ENCODE assay signal across 23 cellular contexts in the genomic region with DNA sequence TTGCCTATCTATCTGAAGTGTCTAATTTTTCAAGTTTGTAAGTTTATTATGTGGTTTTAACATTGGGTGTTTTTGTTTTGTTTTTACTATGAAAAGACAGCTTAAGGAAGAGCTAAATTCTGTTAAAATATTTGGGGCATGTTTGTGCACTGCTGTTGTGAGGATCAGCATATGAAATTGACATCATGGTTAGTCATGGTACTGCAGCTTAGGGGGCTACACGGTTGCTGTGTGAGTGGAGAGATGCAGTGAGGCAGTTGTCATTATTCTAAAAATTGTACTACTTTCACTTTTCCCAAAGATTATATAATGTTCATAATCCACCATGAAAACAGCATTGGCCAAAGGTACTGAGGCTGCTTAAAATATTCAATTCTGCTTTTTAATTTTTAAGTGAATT. TPM values are rescaled to one million over a fixed set of nuclear protein-coding genes. Genes with fewer than 3 reads are reported as not detected.
DNase-seq lines count a peak whose midpoint lies in the region; ATAC-seq and TF ChIP-seq lines count a peak whose summit lies in the region.
"Had no signal": no experiment of that assay in that cellular context is flagged by ENCODE, and none has a peak within 500 bp of the region (broad histone marks: within the 10 kb centered on the region; RNA-seq: fewer than 3 reads in every experiment).

No MANE protein-coding gene starts in this region.

- in situ Hi-C loops in GM13976 (cut with MboI; ENCODE audit: low sequenced_read_pairs, unreplicated experiment) (no loop called here), KBM-7 (cut with MboI; ENCODE audit: low pct_unique_long_range_greater_than_20kb, low sequenced_read_pairs) (no loop called here)

- no peak overlapping the region for H2AFZ ChIP-seq in SK-N-SH (ENCODE audit: low read depth)

- no peaks in the 10 kb centered on the region for H3K27me3 ChIP-seq in SK-N-SH (ENCODE audit: insufficient read depth)
- H3K27me3 ChIP-seq: ascending aorta had no signal

- no peak overlapping the region for H3K4me3 ChIP-seq in SK-N-SH (ENCODE audit: low read depth in 2 of 2, low read length in 1 of 2)
- H3K4me3 ChIP-seq: ascending aorta, lung had no signal

- CTCF ChIA-PET in SK-N-SH (lab: Yijun Ruan, JAX), result no interaction called here

- H3K27ac Mint-ChIP-seq in stimulated activated effector memory CD8-positive, alpha-beta T cell treated with anti-CD3 and anti-CD28 coated beads, Interleukin-12 subunit alpha, Interleukin-12 subunit beta, amount 100 ng/mL, for 72 hours, result peak overlapping the region; percentile 55

- WGBS in SK-N-SH (ENCODE audit: low lambda C conversion rate), result 18% methylated on average over 1 of the region's 1 CpG

- H4K20me1 ChIP-seq in SK-N-SH (ENCODE audit: insufficient read depth), result no peaks in the 10 kb centered on the region; the same call in 1 of the 2 replicates

- no peak overlapping the region for H3K4me3 Mint-ChIP-seq in stimulated activated effector memory CD8-positive, alpha-beta T cell treated with anti-CD3 and anti-CD28 coated beads, Interleukin-12 subunit alpha, Interleukin-12 subunit beta, amount 100 ng/mL, for 72 hours
- H3K4me3 Mint-ChIP-seq: naive B cell had no signal

- no peak overlapping the region for H3K9ac ChIP-seq in SK-N-SH

- no peaks in the 10 kb centered on the region for H3K9me3 ChIP-seq in SK-N-SH
- H3K9me3 ChIP-seq: ascending aorta had no signal

- POLR2A ChIA-PET in SK-N-SH (lab: Yijun Ruan, JAX), result no interaction called here

- peaks cover 24% of the 10 kb centered on the region for H3K4me1 Mint-ChIP-seq in stimulated activated effector memory CD8-positive, alpha-beta T cell treated with anti-CD3 and anti-CD28 coated beads, Interleukin-12 subunit alpha, Interleukin-12 subunit beta, amount 100 ng/mL, for 72 hours

- no peaks in the 10 kb centered on the region for H3K79me2 ChIP-seq in SK-N-SH (ENCODE audit: insufficient read depth)

- H3K4me2 ChIP-seq in SK-N-SH, result no peak overlapping the region

- H3F3A ChIP-seq in SK-N-SH (replicated peaks; ENCODE audit: insufficient read depth), result peaks cover 40% of the 10 kb centered on the region

- no peak for ATAC-seq in stimulated activated effector memory CD8-positive, alpha-beta T cell treated with anti-CD3 and anti-CD28 coated beads, Interleukin-12 subunit alpha, Interleukin-12 subunit beta, amount 100 ng/mL, for 72 hours

- TF ChIP-seq CTCF in SK-N-SH (IDR thresholded peaks at IDR 0.05) (0 out of 2 replicates have a peak, but pooled peaks have one; percentile 16), GM13976 (IDR thresholded peaks at IDR 0.05; ENCODE audit: borderline replicate concordance, control extremely low read depth, extremely low read depth, insufficient read depth, missing control alignments) (no peak)

- H3K9me2 ChIP-seq in SK-N-SH, result no peaks in the 10 kb centered on the region

- no peaks in the 10 kb centered on the region for H3K9me3 Mint-ChIP-seq in stimulated activated effector memory CD8-positive, alpha-beta T cell treated with anti-CD3 and anti-CD28 coated beads, Interleukin-12 subunit alpha, Interleukin-12 subunit beta, amount 100 ng/mL, for 72 hours
- H3K9me3 Mint-ChIP-seq: naive B cell had no signal

- peaks cover 75 to 94% of the 10 kb centered on the region in 2 experiments for H3K36me3 ChIP-seq in SK-N-SH (replicated peaks in 1 of 2; ENCODE audit: control insufficient read depth in 1 of 2, insufficient read depth in 2 of 2, low read length in 1 of 2)

- DNase-seq in NCI-H1694 (lab: John Stamatoyannopoulos, UW) (peak; percentile 28), NCI-H1694 treated with DMSO at 0.1 percent for 48 hours (lab: John Stamatoyannopoulos, UW) (no peak), SK-N-SH (peak; percentile 10), epithelial cell of prostate (ENCODE audit: low read depth, low spot score) (no peak), GM13976 (ENCODE audit: low spot score) (no peak), KBM-7 (no peak), globus pallidus (ENCODE audit: low spot score) (no peak)
- peak in 1 of 2 donors; percentile 7 for DNase-seq in stimulated activated effector memory CD8-positive, alpha-beta T cell treated with anti-CD3 and anti-CD28 coated beads, Interleukin-12 subunit alpha, Interleukin-12 subunit beta, amount 100 ng/mL, for 72 hours (ENCODE audit: low spot score in 2 of 2)
- DNase-seq: activated CD4-positive, CD25-positive, alpha-beta regulatory T cell treated with anti-CD3 and anti-CD28 coated beads, Interleukin-2, amount 50 U/mL, for 72 hours; activated naive CD4-positive, alpha-beta T cell treated with Interleukin-2 at 50 U/mL for 16 hours; C1 segment of cervical spinal cord; cortex of kidney; head of caudate nucleus; naive B cell; NCI-H146; NCI-H446 treated with DMSO at 0.1 percent for 48 hours; posterior cingulate gyrus; SHP77; small intestine; T-helper 2 cell had no signal

- H3K27ac ChIP-seq in SK-N-SH (ENCODE audit: low read depth in 2 of 2, low read length in 1 of 2) (peak overlapping the region in 1 of 2 experiments; percentile 74; a peak in 3 of 4 replicates), epithelial cell of prostate (peak overlapping the region; percentile 68)
- H3K27ac ChIP-seq: 22Rv1, ascending aorta had no signal

- peaks cover 100% of the 10 kb centered on the region for H3K36me3 Mint-ChIP-seq in stimulated activated effector memory CD8-positive, alpha-beta T cell treated with anti-CD3 and anti-CD28 coated beads, Interleukin-12 subunit alpha, Interleukin-12 subunit beta, amount 100 ng/mL, for 72 hours

- no peak for TF ChIP-seq EP300 in SK-N-SH (IDR thresholded peaks at IDR 0.05; ENCODE audit: borderline replicate concordance in 1 of 2, low read depth in 1 of 2, low read length in 1 of 2)

- no peak for TF ChIP-seq RAD21 in SK-N-SH (IDR thresholded peaks at IDR 0.05; ENCODE audit: low read length)

- peaks cover 11 to 18% of the 10 kb centered on the region in 2 experiments for H3K4me1 ChIP-seq in SK-N-SH (ENCODE audit: control insufficient read depth in 1 of 2, insufficient read depth in 2 of 2, low read depth in 1 of 2, low read length in 1 of 2)

TF ChIP-seq in SK-N-SH, 30 proteins besides CTCF, POLR2A, EP300 and RAD21:
- no peak for TF ChIP-seq NRF1 (IDR thresholded peaks at IDR 0.05; ENCODE audit: low read depth, low read length)
TF ChIP-seq in SK-N-SH: peak in this region for 0.

RNA-seq across cellular contexts. Expression of a gene that starts 49.0 kb away (rescaled TPM):
- polyA plus RNA-seq in SK-N-SH (2012; rRNA removed), result 61.5 and 79.0 TPM in 2 replicates
- polyA plus RNA-seq in SK-N-SH (2012; cell fraction: cytosol; rRNA removed), result 63.6 and 69.0 TPM in 2 replicates
- 72.5 and 106 TPM in 2 replicates for polyA plus RNA-seq in SK-N-SH (2012; cell fraction: nucleus; rRNA removed)

RNA-seq across cellular contexts. Expression of a gene that starts 57.1 kb away (rescaled TPM):
- 5.6 and 6.5 TPM in 2 replicates for polyA plus RNA-seq in SK-N-SH (2012; rRNA removed)
- 4.8 and 5.2 TPM in 2 replicates for polyA plus RNA-seq in SK-N-SH (2012; cell fraction: cytosol; rRNA removed)
- 11.9 and 15.9 TPM in 2 replicates for polyA plus RNA-seq in SK-N-SH (2012; cell fraction: nucleus; rRNA removed)

Comparison
In these comparisons a context has a peak if more than half of its experiments do, and no peak if none do; other contexts are left out.
1. DNase-seq: peak in NCI-H1694 (single experiment) and SK-N-SH (single experiment); none in NCI-H1694 treated with DMSO at 0.1 percent for 48 hours (single experiment), epithelial cell of prostate (single experiment), GM13976 (single experiment), KBM-7 (single experiment) and globus pallidus (single experiment).